ENCODE assay signal across 9 cellular contexts in genomic region chr11:132158091-132158490, GRCh38.
DNase-seq lines count a peak whose midpoint lies in the region; TF ChIP-seq lines count a peak whose summit lies in the region.
"Had no signal": no experiment of that assay in that cellular context is flagged by ENCODE, and none has a peak within 500 bp of the region (broad histone marks: within the 10 kb centered on the region; RNA-seq: fewer than 3 reads in every experiment).

No MANE protein-coding gene starts in this region.

- no peaks in the 10 kb centered on the region for H3K79me1 ChIP-seq in mesendoderm (ENCODE audit: low read length)

- H3K27ac ChIP-seq in mesendoderm (ENCODE audit: low read depth, low read length), result no peak overlapping the region
- H3K27ac ChIP-seq: thoracic aorta had no signal

- H2BK15ac ChIP-seq in mesendoderm (replicated peaks; ENCODE audit: low read depth), result no peak overlapping the region

- no peaks in the 10 kb centered on the region for H3K27me3 ChIP-seq in mesendoderm (ENCODE audit: insufficient read depth, low read length, poor library complexity)
- H3K27me3 ChIP-seq in HAP-1 (ENCODE audit: low read depth), result no peaks in the 10 kb centered on the region

- H3K36me3 ChIP-seq in mesendoderm (ENCODE audit: control insufficient read depth, insufficient read depth, low read length) (no peaks in the 10 kb centered on the region), HAP-1 (replicated peaks) (no peaks in the 10 kb centered on the region)
- H3K36me3 ChIP-seq: thoracic aorta had no signal

- no peak overlapping the region for H3K23ac ChIP-seq in mesendoderm (ENCODE audit: low read length)

- no peak overlapping the region for H3K18ac ChIP-seq in mesendoderm (ENCODE audit: low read length)

- no peaks in the 10 kb centered on the region for H3K79me2 ChIP-seq in mesendoderm (ENCODE audit: control insufficient read depth, insufficient read depth, low read length)

- no peak overlapping the region for H2BK120ac ChIP-seq in mesendoderm (ENCODE audit: low read depth, low read length)

- H3K4me3 ChIP-seq in GM12864 (ENCODE audit: low read depth, low read length) (no peak overlapping the region), NB4 (ENCODE audit: low read depth, low read length) (no peak overlapping the region), mesendoderm (ENCODE audit: low read length) (no peak overlapping the region), HAP-1 (no peak overlapping the region)
- H3K4me3 ChIP-seq: thoracic aorta had no signal

- TF ChIP-seq CTCF in GM12864 (IDR thresholded peaks at IDR 0.05; ENCODE audit: low read depth, low read length, missing control alignments) (peak; percentile 56), NB4 (IDR thresholded peaks at IDR 0.05; ENCODE audit: low read depth, low read length) (peak; percentile 55)

- H3K56ac ChIP-seq in mesendoderm (ENCODE audit: low read length), result no peak overlapping the region

- no peak for TF ChIP-seq POLR2A in NB4 (IDR thresholded peaks at IDR 0.05; ENCODE audit: extremely low read depth, insufficient read length)

- H4K8ac ChIP-seq in mesendoderm (ENCODE audit: low read depth, low read length), result no peak overlapping the region

- no peak overlapping the region for H3K9ac ChIP-seq in mesendoderm (ENCODE audit: low read length)

- H3K4ac ChIP-seq in mesendoderm (ENCODE audit: low read depth, low read length), result no peak overlapping the region

- no peaks in the 10 kb centered on the region for H3K9me3 ChIP-seq in HAP-1
- H3K9me3 ChIP-seq: thoracic aorta had no signal

- no peak overlapping the region for H2AK5ac ChIP-seq in mesendoderm (ENCODE audit: low read length)

- DNase-seq in GM12864 (ENCODE audit: low read depth), result no peak
- DNase-seq in NB4 (ENCODE audit: low read depth), result peak; percentile 38
- peak; percentile 18 for DNase-seq in UCSD-AML1 (lab: John Stamatoyannopoulos, UW; ENCODE audit: unreplicated experiment)
- DNase-seq in mesendoderm, result peak; percentile 82
- no peak for DNase-seq in mesenteric fat pad (ENCODE audit: low spot score)
- no peak for DNase-seq in HAP-1 (ENCODE audit: low spot score in 2 of 2)
- no peak for DNase-seq in OCI-M2 (lab: John Stamatoyannopoulos, UW; ENCODE audit: unreplicated experiment)
- no peak for DNase-seq in nucleus accumbens (lab: John Stamatoyannopoulos, UW)

- no peak overlapping the region for H3K4me2 ChIP-seq in mesendoderm (ENCODE audit: low read length)

- no peak overlapping the region for H2BK5ac ChIP-seq in mesendoderm (ENCODE audit: low read length)

- in situ Hi-C loops in HAP-1 (cut with MboI; ENCODE audit: low sequenced_read_pairs), result no loop called here

- no peak overlapping the region for H4K5ac ChIP-seq in mesendoderm (ENCODE audit: low read length)

- WGBS in mesendoderm (ENCODE audit: extremely low coverage, insufficient coverage, low lambda C conversion rate), result no CpG with 5 or more reads among the region's 3 CpGs

- H3K4me1 ChIP-seq in mesendoderm (ENCODE audit: control insufficient read depth, low read depth, low read length), result no peaks in the 10 kb centered on the region
- no peaks in the 10 kb centered on the region for H3K4me1 ChIP-seq in HAP-1

Comparison
In these comparisons a context has a peak if more than half of its experiments do, and no peak if none do; other contexts are left out.
1. DNase-seq: peak in NB4 (single experiment), UCSD-AML1 (single experiment) and mesendoderm (single experiment); none in GM12864 (single experiment), mesenteric fat pad (single experiment), HAP-1 (0 of 2), OCI-M2 (single experiment) and nucleus accumbens (0 of 56).